4 cellular contexts compared by ENCODE assay signal in the genomic region with DNA sequence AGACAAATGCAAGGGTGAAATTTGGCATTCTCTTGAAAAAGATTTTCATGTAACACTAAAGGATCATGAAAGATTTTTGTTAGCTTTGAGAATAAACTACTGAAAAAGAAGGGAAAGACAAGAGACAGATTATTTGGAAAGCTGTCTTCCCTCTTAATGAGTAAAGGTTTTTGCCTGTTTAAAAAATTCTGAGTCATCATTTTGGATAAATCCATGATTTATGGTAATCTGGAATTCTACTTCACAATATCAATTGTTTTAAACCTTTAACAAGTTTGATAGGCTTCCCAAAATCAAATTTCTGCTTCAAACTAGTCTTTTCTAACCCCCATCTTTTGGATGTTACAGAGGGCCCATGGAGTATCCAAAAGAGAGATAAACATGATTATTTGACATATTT.
TF ChIP-seq lines count a peak whose summit lies in the region.

No MANE protein-coding gene starts in this region.

TF ChIP-seq in HepG2, 621 proteins besides CTCF, POLR2A, EP300 and RAD21:
- TF ChIP-seq ZNF256 (CRISPR knock-in tag; conservative IDR thresholded peaks at IDR 0.05) (no peak), MAFK (conservative IDR thresholded peaks at IDR 0.05 in 1 of 2, IDR thresholded peaks at IDR 0.05 in 1 of 2; ENCODE audit: low read length in 2 of 2) (peak; percentile 20 to 68; a peak in 2 of 4 replicates), ZNF709 (CRISPR knock-in tag; IDR thresholded peaks at IDR 0.05) (no peak), MAFF (IDR thresholded peaks at IDR 0.05; ENCODE audit: low read depth, low read length) (peak; percentile 32; the same call in 1 of the 2 replicates)
- TF ChIP-seq, protein P1, sequence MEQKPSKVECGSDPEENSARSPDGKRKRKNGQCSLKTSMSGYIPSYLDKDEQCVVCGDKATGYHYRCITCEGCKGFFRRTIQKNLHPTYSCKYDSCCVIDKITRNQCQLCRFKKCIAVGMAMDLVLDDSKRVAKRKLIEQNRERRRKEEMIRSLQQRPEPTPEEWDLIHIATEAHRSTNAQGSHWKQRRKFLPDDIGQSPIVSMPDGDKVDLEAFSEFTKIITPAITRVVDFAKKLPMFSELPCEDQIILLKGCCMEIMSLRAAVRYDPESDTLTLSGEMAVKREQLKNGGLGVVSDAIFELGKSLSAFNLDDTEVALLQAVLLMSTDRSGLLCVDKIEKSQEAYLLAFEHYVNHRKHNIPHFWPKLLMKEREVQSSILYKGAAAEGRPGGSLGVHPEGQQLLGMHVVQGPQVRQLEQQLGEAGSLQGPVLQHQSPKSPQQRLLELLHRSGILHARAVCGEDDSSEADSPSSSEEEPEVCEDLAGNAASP (CRISPR knock-in tag; IDR thresholded peaks at IDR 0.05; ENCODE audit: borderline replicate concordance): no peak
- TF ChIP-seq, protein P2, sequence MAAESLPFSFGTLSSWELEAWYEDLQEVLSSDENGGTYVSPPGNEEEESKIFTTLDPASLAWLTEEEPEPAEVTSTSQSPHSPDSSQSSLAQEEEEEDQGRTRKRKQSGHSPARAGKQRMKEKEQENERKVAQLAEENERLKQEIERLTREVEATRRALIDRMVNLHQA (CRISPR knock-in tag; IDR thresholded peaks at IDR 0.05): no peak

TF ChIP-seq in A549, 52 proteins besides CTCF, POLR2A, EP300 and RAD21:
- TF ChIP-seq, protein P3, sequence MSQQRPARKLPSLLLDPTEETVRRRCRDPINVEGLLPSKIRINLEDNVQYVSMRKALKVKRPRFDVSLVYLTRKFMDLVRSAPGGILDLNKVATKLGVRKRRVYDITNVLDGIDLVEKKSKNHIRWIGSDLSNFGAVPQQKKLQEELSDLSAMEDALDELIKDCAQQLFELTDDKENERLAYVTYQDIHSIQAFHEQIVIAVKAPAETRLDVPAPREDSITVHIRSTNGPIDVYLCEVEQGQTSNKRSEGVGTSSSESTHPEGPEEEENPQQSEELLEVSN (IDR thresholded peaks at IDR 0.05; ENCODE audit: borderline replicate concordance, low read depth): no peak
- TF ChIP-seq MAFK (IDR thresholded peaks at IDR 0.05; ENCODE audit: partially characterized antibody): peak; percentile 55
- TF ChIP-seq, protein P4, sequence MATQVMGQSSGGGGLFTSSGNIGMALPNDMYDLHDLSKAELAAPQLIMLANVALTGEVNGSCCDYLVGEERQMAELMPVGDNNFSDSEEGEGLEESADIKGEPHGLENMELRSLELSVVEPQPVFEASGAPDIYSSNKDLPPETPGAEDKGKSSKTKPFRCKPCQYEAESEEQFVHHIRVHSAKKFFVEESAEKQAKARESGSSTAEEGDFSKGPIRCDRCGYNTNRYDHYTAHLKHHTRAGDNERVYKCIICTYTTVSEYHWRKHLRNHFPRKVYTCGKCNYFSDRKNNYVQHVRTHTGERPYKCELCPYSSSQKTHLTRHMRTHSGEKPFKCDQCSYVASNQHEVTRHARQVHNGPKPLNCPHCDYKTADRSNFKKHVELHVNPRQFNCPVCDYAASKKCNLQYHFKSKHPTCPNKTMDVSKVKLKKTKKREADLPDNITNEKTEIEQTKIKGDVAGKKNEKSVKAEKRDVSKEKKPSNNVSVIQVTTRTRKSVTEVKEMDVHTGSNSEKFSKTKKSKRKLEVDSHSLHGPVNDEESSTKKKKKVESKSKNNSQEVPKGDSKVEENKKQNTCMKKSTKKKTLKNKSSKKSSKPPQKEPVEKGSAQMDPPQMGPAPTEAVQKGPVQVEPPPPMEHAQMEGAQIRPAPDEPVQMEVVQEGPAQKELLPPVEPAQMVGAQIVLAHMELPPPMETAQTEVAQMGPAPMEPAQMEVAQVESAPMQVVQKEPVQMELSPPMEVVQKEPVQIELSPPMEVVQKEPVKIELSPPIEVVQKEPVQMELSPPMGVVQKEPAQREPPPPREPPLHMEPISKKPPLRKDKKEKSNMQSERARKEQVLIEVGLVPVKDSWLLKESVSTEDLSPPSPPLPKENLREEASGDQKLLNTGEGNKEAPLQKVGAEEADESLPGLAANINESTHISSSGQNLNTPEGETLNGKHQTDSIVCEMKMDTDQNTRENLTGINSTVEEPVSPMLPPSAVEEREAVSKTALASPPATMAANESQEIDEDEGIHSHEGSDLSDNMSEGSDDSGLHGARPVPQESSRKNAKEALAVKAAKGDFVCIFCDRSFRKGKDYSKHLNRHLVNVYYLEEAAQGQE (IDR thresholded peaks at IDR 0.05): no peak
- TF ChIP-seq SMC3 (IDR thresholded peaks at IDR 0.05): no peak

TF ChIP-seq in IMR-90, 13 proteins besides CTCF, POLR2A, EP300 and RAD21:
- TF ChIP-seq CEBPB (IDR thresholded peaks at IDR 0.05; ENCODE audit: low read depth, low read length) (no peak), MAFK (IDR thresholded peaks at IDR 0.05; ENCODE audit: low read depth, low read length) (peak; percentile 39; the same call in 1 of the 2 replicates)
TF ChIP-seq in IMR-90: peak in this region for 1.

TF ChIP-seq in K562, 482 proteins besides CTCF, POLR2A, EP300 and RAD21:
- TF ChIP-seq, protein P5, sequence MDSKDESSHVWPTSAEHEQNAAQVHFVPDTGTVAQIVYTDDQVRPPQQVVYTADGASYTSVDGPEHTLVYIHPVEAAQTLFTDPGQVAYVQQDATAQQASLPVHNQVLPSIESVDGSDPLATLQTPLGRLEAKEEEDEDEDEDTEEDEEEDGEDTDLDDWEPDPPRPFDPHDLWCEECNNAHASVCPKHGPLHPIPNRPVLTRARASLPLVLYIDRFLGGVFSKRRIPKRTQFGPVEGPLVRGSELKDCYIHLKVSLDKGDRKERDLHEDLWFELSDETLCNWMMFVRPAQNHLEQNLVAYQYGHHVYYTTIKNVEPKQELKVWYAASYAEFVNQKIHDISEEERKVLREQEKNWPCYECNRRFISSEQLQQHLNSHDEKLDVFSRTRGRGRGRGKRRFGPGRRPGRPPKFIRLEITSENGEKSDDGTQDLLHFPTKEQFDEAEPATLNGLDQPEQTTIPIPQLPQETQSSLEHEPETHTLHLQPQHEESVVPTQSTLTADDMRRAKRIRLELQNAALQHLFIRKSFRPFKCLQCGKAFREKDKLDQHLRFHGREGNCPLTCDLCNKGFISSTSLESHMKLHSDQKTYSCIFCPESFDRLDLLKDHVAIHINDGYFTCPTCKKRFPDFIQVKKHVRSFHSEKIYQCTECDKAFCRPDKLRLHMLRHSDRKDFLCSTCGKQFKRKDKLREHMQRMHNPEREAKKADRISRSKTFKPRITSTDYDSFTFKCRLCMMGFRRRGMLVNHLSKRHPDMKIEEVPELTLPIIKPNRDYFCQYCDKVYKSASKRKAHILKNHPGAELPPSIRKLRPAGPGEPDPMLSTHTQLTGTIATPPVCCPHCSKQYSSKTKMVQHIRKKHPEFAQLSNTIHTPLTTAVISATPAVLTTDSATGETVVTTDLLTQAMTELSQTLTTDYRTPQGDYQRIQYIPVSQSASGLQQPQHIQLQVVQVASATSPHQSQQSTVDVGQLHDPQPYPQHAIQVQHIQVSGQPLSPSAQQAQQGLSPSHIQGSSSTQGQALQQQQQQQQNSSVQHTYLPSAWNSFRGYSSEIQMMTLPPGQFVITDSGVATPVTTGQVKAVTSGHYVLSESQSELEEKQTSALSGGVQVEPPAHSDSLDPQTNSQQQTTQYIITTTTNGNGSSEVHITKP (IDR thresholded peaks at IDR 0.05; ENCODE audit: partially characterized antibody): no peak
- TF ChIP-seq ZNF316 (IDR thresholded peaks at IDR 0.05): peak; percentile 31; the same call in 1 of the 2 replicates
TF ChIP-seq in K562: peak in this region for 1.
